17 cellular contexts compared by ENCODE assay signal in the genomic region with DNA sequence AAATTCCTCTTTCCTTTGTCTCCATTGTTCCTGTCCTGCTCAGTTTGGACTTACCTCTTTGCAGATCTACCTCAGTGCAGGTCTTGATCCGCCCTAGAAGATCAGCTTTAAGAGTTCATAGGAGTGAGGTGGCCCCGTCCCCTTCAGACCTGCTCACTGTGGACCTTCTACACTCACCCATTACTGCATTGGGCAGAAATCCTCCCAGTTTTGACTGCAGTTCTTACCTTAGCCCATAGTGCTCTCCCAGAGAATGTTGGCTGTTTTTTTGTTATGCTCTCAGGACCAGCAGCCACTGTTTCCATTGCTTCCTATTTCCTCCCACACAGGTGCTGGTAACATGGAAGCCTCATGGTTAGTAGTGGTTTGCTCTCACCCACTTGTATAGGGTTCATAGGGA.
DNase-seq lines count a peak whose midpoint lies in the region; ATAC-seq, FAIRE-seq and TF ChIP-seq lines count a peak whose summit lies in the region.
"Had no signal": no experiment of that assay in that cellular context is flagged by ENCODE, and none has a peak within 500 bp of the region (broad histone marks: within the 10 kb centered on the region; RNA-seq: fewer than 3 reads in every experiment).

No MANE protein-coding gene starts in this region.

- H3K4me2 ChIP-seq in GM23338 (no peak overlapping the region), K562 (ENCODE audit: insufficient read depth, low read length) (no peak overlapping the region), mesendoderm (ENCODE audit: low read length) (no peak overlapping the region)

- H3K56ac ChIP-seq in mesendoderm (ENCODE audit: low read length) = no peak overlapping the region

- H3F3A ChIP-seq in GM23338 (replicated peaks; ENCODE audit: low read depth) = no peaks in the 10 kb centered on the region

- POLR2A ChIA-PET in K562 (lab: Yijun Ruan, JAX) = no interaction called here

- FAIRE-seq in K562 (lab: Jason Lieb, UNC) = no peak
- FAIRE-seq: G401.6, GM18507, H1 had no signal

- no peak overlapping the region for H4K5ac ChIP-seq in mesendoderm (ENCODE audit: low read length)

- peaks cover 12% of the 10 kb centered on the region for H3K4me1 ChIP-seq in GM23338 (ENCODE audit: insufficient read depth)
- no peaks in the 10 kb centered on the region for H3K4me1 ChIP-seq in K562 (replicated peaks in 1 of 2; ENCODE audit: control insufficient read depth in 2 of 2, insufficient read depth in 2 of 2, low read length in 2 of 2)
- H3K4me1 ChIP-seq in mesendoderm (ENCODE audit: control insufficient read depth, low read depth, low read length) = peaks cover 2% of the 10 kb centered on the region

- no peak overlapping the region for H3K4ac ChIP-seq in mesendoderm (ENCODE audit: low read depth, low read length)

- H3K36me3 Mint-ChIP-seq in GM23338 (ENCODE audit: low read depth) = no peaks in the 10 kb centered on the region

- H3K4me3 Mint-ChIP-seq in GM23338 = no peak overlapping the region
- H3K4me3 Mint-ChIP-seq: H9 had no signal

- CTCF ChIA-PET in K562 (lab: Yijun Ruan, JAX; ENCODE audit: low intra/inter-chr PET ratio) = no interaction called here

- DNase-seq in GM23338 (ENCODE audit: low spot score) (no peak), K562 (ENCODE audit: extremely low read depth in 1 of 4, low spot score in 3 of 4) (no peak), mesendoderm (no peak)
- no peak for DNase-seq in stimulated activated CD4-positive, alpha-beta T cell treated with anti-CD3 and anti-CD28 coated beads, Interleukin-4, amount 100 ng/mL, for 24 hours
- DNase-seq: C1 segment of cervical spinal cord; Calu3; CD4-positive, alpha-beta memory T cell; COR-L47; DMS153; DND-41; H9 had no signal

- no peak overlapping the region for H4K8ac ChIP-seq in mesendoderm (ENCODE audit: low read depth, low read length)

- TF ChIP-seq RAD21 in K562 (CRISPR knock-in tag; conservative IDR thresholded peaks at IDR 0.05 in 1 of 2, IDR thresholded peaks at IDR 0.05 in 1 of 2) = no peak

- H3K79me1 ChIP-seq in mesendoderm (ENCODE audit: low read length) = peaks cover 2% of the 10 kb centered on the region

- no peaks in the 10 kb centered on the region for H3K9me3 Mint-ChIP-seq in GM23338
- H3K9me3 Mint-ChIP-seq: H9 had no signal

- no peak overlapping the region for H3K23ac ChIP-seq in mesendoderm (ENCODE audit: low read length)

- no peak overlapping the region for H3K9ac ChIP-seq in K562 (ENCODE audit: insufficient read depth in 1 of 2, low read depth in 2 of 2, low read length in 2 of 2)
- no peak overlapping the region for H3K9ac ChIP-seq in mesendoderm (ENCODE audit: low read length)

- TF ChIP-seq POLR2A in K562 (conservative IDR thresholded peaks at IDR 0.05) = no peak
- TF ChIP-seq POLR2A in GM18505 (IDR thresholded peaks at IDR 0.05; ENCODE audit: borderline replicate concordance, extremely low read depth, insufficient read depth, insufficient read length) = no peak

- H2AFZ ChIP-seq in GM23338 (no peak overlapping the region), K562 (ENCODE audit: low read depth, low read length) (no peak overlapping the region)

- peaks cover 9% of the 10 kb centered on the region; the same call in 2 of the 3 replicates for H3K4me1 Mint-ChIP-seq in GM23338

- TF ChIP-seq CTCF in GM23338 (conservative IDR thresholded peaks at IDR 0.05; ENCODE audit: low read depth in 2 of 2) (no peak), K562 (IDR thresholded peaks at IDR 0.05 in 2 of 3, conservative IDR thresholded peaks at IDR 0.05 in 1 of 3; ENCODE audit: insufficient read depth in 2 of 3, low read depth in 1 of 3, low read length in 3 of 3) (no peak)

- no peaks in the 10 kb centered on the region for H3K9me1 ChIP-seq in K562 (ENCODE audit: control insufficient read depth, insufficient read depth, low read length)

- no peaks in the 10 kb centered on the region for H3K79me2 ChIP-seq in GM23338 (replicated peaks; ENCODE audit: insufficient read depth)
- no peaks in the 10 kb centered on the region for H3K79me2 ChIP-seq in K562 (ENCODE audit: control insufficient read depth, insufficient read depth, low read length)
- H3K79me2 ChIP-seq in mesendoderm (ENCODE audit: control insufficient read depth, insufficient read depth, low read length) = no peaks in the 10 kb centered on the region

- H2BK120ac ChIP-seq in mesendoderm (ENCODE audit: low read depth, low read length) = no peak overlapping the region

- H3K27me3 Mint-ChIP-seq in GM23338 (ENCODE audit: insufficient read depth, low read depth, poor library complexity) = peaks cover 4% of the 10 kb centered on the region
- H3K27me3 Mint-ChIP-seq: CD4-positive, alpha-beta memory T cell had no signal

- H3K4me3 ChIP-seq in GM23338 (no peak overlapping the region), K562 (no peak overlapping the region), mesendoderm (ENCODE audit: low read length) (no peak overlapping the region)

- H4K20me1 ChIP-seq in GM23338 (replicated peaks; ENCODE audit: insufficient read depth) = no peaks in the 10 kb centered on the region
- H4K20me1 ChIP-seq in K562 (replicated peaks; ENCODE audit: control insufficient read depth, insufficient read depth, low read length) = no peaks in the 10 kb centered on the region

- H3K27me3 ChIP-seq in GM23338 (ENCODE audit: insufficient read depth) = no peaks in the 10 kb centered on the region
- H3K27me3 ChIP-seq in K562 (ENCODE audit: control insufficient read depth in 2 of 2, insufficient read depth in 2 of 2, low read length in 2 of 2) = no peaks in the 10 kb centered on the region
- H3K27me3 ChIP-seq in mesendoderm (ENCODE audit: insufficient read depth, low read length, poor library complexity) = no peaks in the 10 kb centered on the region

- no peak overlapping the region for H3K18ac ChIP-seq in mesendoderm (ENCODE audit: low read length)

- intact Hi-C loops in K562 (cut with micrococcal nuclease) = no loop called here

- no peaks in the 10 kb centered on the region for H3K9me3 ChIP-seq in K562 (replicated peaks; ENCODE audit: control insufficient read depth, insufficient read depth, low read depth, low read length)

- H2AK5ac ChIP-seq in mesendoderm (ENCODE audit: low read length) = peak overlapping the region; percentile 39

- TF ChIP-seq EP300 in K562 (IDR thresholded peaks at IDR 0.05; ENCODE audit: low read length) = no peak

- H2BK15ac ChIP-seq in mesendoderm (replicated peaks; ENCODE audit: low read depth) = no peak overlapping the region

- ATAC-seq in GM23338 (peak; percentile 27; the same call in 1 of the 3 replicates), K562 (peak; percentile 63), HG03354 (IDR thresholded peaks at IDR 0.05; ENCODE audit: poor library complexity, severe bottlenecking, unreplicated experiment) (no peak), GM18505 (IDR thresholded peaks at IDR 0.05; ENCODE audit: unreplicated experiment) (no peak)
- ATAC-seq: HCT116 had no signal

- WGBS in K562 (ENCODE audit: insufficient coverage, low coverage, missing lambda C conversion rate) = 88% methylated on average over 2 of the region's 2 CpGs
- WGBS in mesendoderm (ENCODE audit: extremely low coverage, insufficient coverage, low lambda C conversion rate) = no CpG with 5 or more reads among the region's 2 CpGs

- no peaks in the 10 kb centered on the region for H3K36me3 ChIP-seq in GM23338 (ENCODE audit: insufficient read depth)
- H3K36me3 ChIP-seq in K562 (ENCODE audit: control insufficient read depth, insufficient read depth, low read length) = no peaks in the 10 kb centered on the region
- H3K36me3 ChIP-seq in mesendoderm (ENCODE audit: control insufficient read depth, insufficient read depth, low read length) = no peaks in the 10 kb centered on the region

- H3K27ac ChIP-seq in GM23338 (ENCODE audit: low read depth) = no peak overlapping the region
- H3K27ac ChIP-seq in K562 (ENCODE audit: extremely low read depth, low read depth, low read length) = no peak overlapping the region
- H3K27ac ChIP-seq in mesendoderm (ENCODE audit: low read depth, low read length) = no peak overlapping the region

- H3K9me2 ChIP-seq in GM23338 (ENCODE audit: insufficient read depth) = no peaks in the 10 kb centered on the region

- peak overlapping the region; percentile 9; the same call in 1 of the 2 replicates for H3K27ac Mint-ChIP-seq in GM23338
- H3K27ac Mint-ChIP-seq: CD4-positive, alpha-beta memory T cell; H9 had no signal

- H2BK5ac ChIP-seq in mesendoderm (ENCODE audit: low read length) = no peak overlapping the region

- in situ Hi-C loops in K562 (cut with MboI) = no loop called here

- no TSS peak for BruUV-seq in K562 (replicated peaks; lab: Mats Ljungman, UMichigan)

TF ChIP-seq in GM23338, 12 proteins besides CTCF, POLR2A, EP300 and RAD21 (continues in another document):
- TF ChIP-seq CREB1 (CRISPR knock-in tag; IDR thresholded peaks at IDR 0.05; ENCODE audit: low read depth) = no peak

TF ChIP-seq in K562, 482 proteins besides CTCF, POLR2A, EP300 and RAD21:
- no peak for TF ChIP-seq HDAC6 (IDR thresholded peaks at IDR 0.05; ENCODE audit: low read depth, low read length)
- TF ChIP-seq ZZZ3 (IDR thresholded peaks at IDR 0.05) = no peak
- TF ChIP-seq HMG20A (CRISPR knock-in tag; conservative IDR thresholded peaks at IDR 0.05) = no peak
- TF ChIP-seq DDX20 (tag; IDR thresholded peaks at IDR 0.05; ENCODE audit: low read depth) = no peak
- TF ChIP-seq POLR2B (IDR thresholded peaks at IDR 0.05; ENCODE audit: low read depth, partially characterized antibody) = no peak
- no peak for TF ChIP-seq NBN (IDR thresholded peaks at IDR 0.05; ENCODE audit: low read depth)
- no peak for TF ChIP-seq FOXP1 (CRISPR knock-in tag; IDR thresholded peaks at IDR 0.05)
- TF ChIP-seq ELF4 (CRISPR knock-in tag; IDR thresholded peaks at IDR 0.05) = no peak
- TF ChIP-seq ZNF584 (CRISPR knock-in tag; IDR thresholded peaks at IDR 0.05; ENCODE audit: low read depth) = no peak
- TF ChIP-seq, protein P1, sequence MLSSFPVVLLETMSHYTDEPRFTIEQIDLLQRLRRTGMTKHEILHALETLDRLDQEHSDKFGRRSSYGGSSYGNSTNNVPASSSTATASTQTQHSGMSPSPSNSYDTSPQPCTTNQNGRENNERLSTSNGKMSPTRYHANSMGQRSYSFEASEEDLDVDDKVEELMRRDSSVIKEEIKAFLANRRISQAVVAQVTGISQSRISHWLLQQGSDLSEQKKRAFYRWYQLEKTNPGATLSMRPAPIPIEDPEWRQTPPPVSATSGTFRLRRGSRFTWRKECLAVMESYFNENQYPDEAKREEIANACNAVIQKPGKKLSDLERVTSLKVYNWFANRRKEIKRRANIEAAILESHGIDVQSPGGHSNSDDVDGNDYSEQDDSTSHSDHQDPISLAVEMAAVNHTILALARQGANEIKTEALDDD (IDR thresholded peaks at IDR 0.05) = no peak
- TF ChIP-seq BACH1 (tag; IDR thresholded peaks at IDR 0.05) = no peak

Comparison
In these comparisons a context has a peak if more than half of its experiments do, and no peak if none do; other contexts are left out.
1. ATAC-seq: peak in GM23338 (single experiment) and K562 (single experiment); none in HG03354 (single experiment) and GM18505 (single experiment).